ENCODE assay signal across 33 cellular contexts in genomic region chr11:108518581-108518980, GRCh38. TPM values are rescaled to one million over a fixed set of nuclear protein-coding genes. Genes with fewer than 3 reads are reported as not detected.
"Had no signal": no experiment of that assay in that cellular context is flagged by ENCODE, and none has a peak within 500 bp of the region (broad histone marks: within the 10 kb centered on the region; RNA-seq: fewer than 3 reads in every experiment).

No MANE protein-coding gene starts in this region.

- H3K36me3 ChIP-seq: brain microvascular endothelial cell, MG63 had no signal

- H3K4me1 Mint-ChIP-seq: activated naive CD4-positive, alpha-beta T cell treated with anti-CD3 and anti-CD28 coated beads, Interleukin-2, amount 10 ng/mL, durations not matched to agents 7 days and 5 days; activated naive CD8-positive, alpha-beta T cell treated with anti-CD3 and anti-CD28 coated beads, Interleukin-2, amount 50 U/mL, for 24 hours; WTC11 had no signal

- H3K27ac Mint-ChIP-seq: activated CD4-positive, alpha-beta memory T cell treated with anti-CD3 and anti-CD28 coated beads for 36 hours; activated naive CD4-positive, alpha-beta T cell treated with anti-CD3 and anti-CD28 coated beads, Interleukin-2, amount 10 ng/mL, durations not matched to agents 7 days and 5 days; activated naive CD8-positive, alpha-beta T cell; activated naive CD8-positive, alpha-beta T cell treated with anti-CD3 and anti-CD28 coated beads, Interleukin-2, amount 50 U/mL, for 24 hours; activated T-helper 1 cell treated with anti-CD3 and anti-CD28 coated beads, Interleukin-12 subunit alpha, Interleukin-12 subunit beta, Interleukin-2, Interleukin-4 antibody, amounts not matched to agents 30 ng/mL and 10 ng/mL and 1 ng/mL, durations not matched to agents 14 hours and 24 hours and 36 hours; WTC11 had no signal

- DNase-seq: activated CD4-positive, alpha-beta memory T cell treated with anti-CD3 and anti-CD28 coated beads for 36 hours; activated CD4-positive, alpha-beta T cell treated with anti-CD3 and anti-CD28 coated beads for 4 hours; activated CD4-positive, alpha-beta T cell treated with anti-CD3 and anti-CD28 coated beads, Interleukin-2, amount 50 U/mL, for 1 hour; activated CD4-positive, CD25-positive, alpha-beta regulatory T cell treated with anti-CD3 and anti-CD28 coated beads, Interleukin-2, amount 50 U/mL, for 72 hours; activated CD8-positive, alpha-beta memory T cell treated with anti-CD3 and anti-CD28 coated beads, Interleukin-2, amount 50 U/mL, for 4 hours; activated effector memory CD4-positive, alpha-beta T cell treated with Interleukin-2 at 50 U/mL for 16 hours; activated naive CD4-positive, alpha-beta T cell treated with anti-CD3 and anti-CD28 coated beads, Interleukin-2, amount 10 ng/mL, durations not matched to agents 7 days and 5 days; activated naive CD8-positive, alpha-beta T cell treated with anti-CD3 and anti-CD28 coated beads, Interleukin-2, amount 50 U/mL, for 24 hours; activated T-cell treated with anti-CD3 and anti-CD28 coated beads for 4 hours; activated T-cell treated with anti-CD3 and anti-CD28 coated beads, Interleukin-2, amount 50 U/mL, for 4 hours; anterior cingulate cortex; brain microvascular endothelial cell; central memory CD4-positive, alpha-beta T cell; Karpas-422; KBM-7; MG63; NCI-H1048; NCI-H1105 treated with DMSO at 0.1 percent for 48 hours; NCI-H1436; NCI-H1694; NCI-H2029; NCI-H345; NCI-H524 treated with DMSO at 0.1 percent for 48 hours; NK-92 treated with Interleukin-12 subunit alpha and Interleukin-12 subunit beta, amount 100 ng/mL, for 24 hours; Right ventricle myocardium superior; SW 1271; T-helper 1 cell; T-helper 2 cell; T-helper 9 cell had no signal

- H3K27me3 ChIP-seq: brain microvascular endothelial cell, MG63 had no signal

- H3K27me3 Mint-ChIP-seq: activated CD4-positive, alpha-beta memory T cell treated with anti-CD3 and anti-CD28 coated beads for 36 hours; activated naive CD4-positive, alpha-beta T cell treated with anti-CD3 and anti-CD28 coated beads, Interleukin-2, amount 10 ng/mL, durations not matched to agents 7 days and 5 days; activated naive CD8-positive, alpha-beta T cell; activated naive CD8-positive, alpha-beta T cell treated with anti-CD3 and anti-CD28 coated beads, Interleukin-2, amount 50 U/mL, for 24 hours had no signal

- H3K9me3 Mint-ChIP-seq: activated CD4-positive, alpha-beta memory T cell treated with anti-CD3 and anti-CD28 coated beads for 36 hours; activated naive CD4-positive, alpha-beta T cell treated with anti-CD3 and anti-CD28 coated beads, Interleukin-2, amount 10 ng/mL, durations not matched to agents 7 days and 5 days; activated naive CD8-positive, alpha-beta T cell treated with anti-CD3 and anti-CD28 coated beads, Interleukin-2, amount 50 U/mL, for 24 hours; activated T-cell treated with anti-CD3 and anti-CD28 coated beads, Interleukin-2, amount 50 U/mL, for 4 hours; activated T-helper 1 cell treated with anti-CD3 and anti-CD28 coated beads, Interleukin-12 subunit alpha, Interleukin-12 subunit beta, Interleukin-2, Interleukin-4 antibody, amounts not matched to agents 30 ng/mL and 10 ng/mL and 1 ng/mL, durations not matched to agents 14 hours and 24 hours and 36 hours had no signal

- H3K4me3 ChIP-seq: MG63 had no signal

- H3K4me3 Mint-ChIP-seq: activated CD4-positive, alpha-beta memory T cell treated with anti-CD3 and anti-CD28 coated beads for 36 hours; activated naive CD4-positive, alpha-beta T cell treated with anti-CD3 and anti-CD28 coated beads, Interleukin-2, amount 10 ng/mL, durations not matched to agents 7 days and 5 days; activated naive CD8-positive, alpha-beta T cell; activated naive CD8-positive, alpha-beta T cell treated with anti-CD3 and anti-CD28 coated beads, Interleukin-2, amount 50 U/mL, for 24 hours; activated T-cell treated with anti-CD3 and anti-CD28 coated beads, Interleukin-2, amount 50 U/mL, for 4 hours; activated T-helper 1 cell treated with anti-CD3 and anti-CD28 coated beads, Interleukin-12 subunit alpha, Interleukin-12 subunit beta, Interleukin-2, Interleukin-4 antibody, amounts not matched to agents 30 ng/mL and 10 ng/mL and 1 ng/mL, durations not matched to agents 14 hours and 24 hours and 36 hours; WTC11 had no signal

- H3K27ac ChIP-seq: brain microvascular endothelial cell had no signal

- H3K36me3 Mint-ChIP-seq: activated CD4-positive, alpha-beta memory T cell treated with anti-CD3 and anti-CD28 coated beads for 36 hours; activated naive CD4-positive, alpha-beta T cell treated with anti-CD3 and anti-CD28 coated beads, Interleukin-2, amount 10 ng/mL, durations not matched to agents 7 days and 5 days had no signal

- H3K9me3 ChIP-seq: MG63 had no signal

- ATAC-seq: activated naive CD8-positive, alpha-beta T cell treated with anti-CD3 and anti-CD28 coated beads, Interleukin-2, amount 50 U/mL, for 24 hours; activated T-cell treated with anti-CD3 and anti-CD28 coated beads, Interleukin-2, amount 50 U/mL, for 4 hours; WTC11 had no signal

RNA-seq across cellular contexts. Expression of gene POGLUT3, which starts 20.4 kb away (rescaled TPM):
- total RNA-seq: OCI-LY7 had no signal
